ENCODE assay signal across 9 cellular contexts in the genomic region with DNA sequence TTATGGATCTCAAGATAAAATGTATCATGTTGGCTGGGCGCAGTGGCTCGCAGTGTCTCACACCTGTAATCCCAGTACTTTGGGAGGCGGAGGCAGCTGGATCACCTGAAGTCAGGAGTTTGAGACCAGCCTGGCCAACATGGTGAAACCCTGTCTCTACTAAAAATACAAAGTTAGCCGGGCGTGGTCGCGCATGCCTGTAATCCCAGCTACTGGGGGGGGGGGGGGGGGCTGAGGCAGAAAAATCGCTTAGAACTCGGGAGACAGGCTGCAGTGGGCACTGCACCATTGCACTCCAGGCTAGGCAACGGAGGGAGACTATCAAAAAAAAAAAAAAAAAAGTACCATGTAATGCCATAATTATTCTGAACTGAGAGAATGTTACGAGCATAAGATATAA. TPM values are rescaled to one million over a fixed set of nuclear protein-coding genes. Genes with fewer than 3 reads are reported as not detected.
DNase-seq lines count a peak whose midpoint lies in the region; ATAC-seq lines count a peak whose summit lies in the region.
"Had no signal": no experiment of that assay in that cellular context is flagged by ENCODE, and none has a peak within 500 bp of the region (broad histone marks: within the 10 kb centered on the region; RNA-seq: fewer than 3 reads in every experiment).

No MANE protein-coding gene starts in this region.

- H3K27ac ChIP-seq in stomach smooth muscle (ENCODE audit: low read length), result no peak overlapping the region
- H3K27ac ChIP-seq: C4-2B had no signal

- H3K9me3 ChIP-seq in stomach smooth muscle (ENCODE audit: control insufficient read depth in 2 of 2, low read length in 2 of 2), result no peaks in the 10 kb centered on the region

- H3K4me1 Mint-ChIP-seq in activated CD8-positive, alpha-beta memory T cell treated with anti-CD3 and anti-CD28 coated beads, Interleukin-2, amount 10 ng/mL, durations not matched to agents 7 days and 5 days, result peaks cover 32% of the 10 kb centered on the region
- peaks cover 31% of the 10 kb centered on the region for H3K4me1 Mint-ChIP-seq in activated CD4-positive, alpha-beta memory T cell treated with anti-CD3 and anti-CD28 coated beads, Interleukin-2, amount 10 ng/mL, durations not matched to agents 7 days and 5 days

- no peaks in the 10 kb centered on the region for H3K27me3 ChIP-seq in stomach smooth muscle (ENCODE audit: control insufficient read depth in 1 of 2, insufficient read depth in 2 of 2, low read length in 2 of 2)

- H3K27ac Mint-ChIP-seq in activated CD8-positive, alpha-beta memory T cell treated with anti-CD3 and anti-CD28 coated beads, Interleukin-2, amount 10 ng/mL, durations not matched to agents 7 days and 5 days, result peak overlapping the region; percentile 99
- no peak overlapping the region for H3K27ac Mint-ChIP-seq in activated CD4-positive, alpha-beta memory T cell treated with anti-CD3 and anti-CD28 coated beads, Interleukin-2, amount 10 ng/mL, durations not matched to agents 7 days and 5 days

- H3K4me1 ChIP-seq in stomach smooth muscle (ENCODE audit: control insufficient read depth, insufficient read depth, low read length), result no peaks in the 10 kb centered on the region

- peaks cover 4 to 16% of the 10 kb centered on the region in 2 donors for H3K36me3 ChIP-seq in stomach smooth muscle (ENCODE audit: control insufficient read depth in 2 of 2, insufficient read depth in 2 of 2, low read length in 2 of 2)

- H3K9ac ChIP-seq in stomach smooth muscle (ENCODE audit: low read length in 2 of 2), result no peak overlapping the region

- H3K4me3 ChIP-seq in iPS-11a (ENCODE audit: low read depth, low read length) (peak overlapping the region; percentile 88), stomach smooth muscle (ENCODE audit: low read length in 2 of 2) (peak overlapping the region; percentile 86 to 94)

- ATAC-seq in activated CD8-positive, alpha-beta memory T cell treated with anti-CD3 and anti-CD28 coated beads, Interleukin-2, amount 10 ng/mL, durations not matched to agents 7 days and 5 days, result no peak
- ATAC-seq in GM18498 (IDR thresholded peaks at IDR 0.05; ENCODE audit: unreplicated experiment), result no peak
- no peak for ATAC-seq in HG03025 (IDR thresholded peaks at IDR 0.05; ENCODE audit: low FRiP score, unreplicated experiment)

- H3K9me3 Mint-ChIP-seq in activated CD8-positive, alpha-beta memory T cell treated with anti-CD3 and anti-CD28 coated beads, Interleukin-2, amount 10 ng/mL, durations not matched to agents 7 days and 5 days (ENCODE audit: low read depth), result no peaks in the 10 kb centered on the region
- no peaks in the 10 kb centered on the region for H3K9me3 Mint-ChIP-seq in activated CD4-positive, alpha-beta memory T cell treated with anti-CD3 and anti-CD28 coated beads, Interleukin-2, amount 10 ng/mL, durations not matched to agents 7 days and 5 days

- no peaks in the 10 kb centered on the region for H3K27me3 Mint-ChIP-seq in activated CD8-positive, alpha-beta memory T cell treated with anti-CD3 and anti-CD28 coated beads, Interleukin-2, amount 10 ng/mL, durations not matched to agents 7 days and 5 days
- H3K27me3 Mint-ChIP-seq in activated CD4-positive, alpha-beta memory T cell treated with anti-CD3 and anti-CD28 coated beads, Interleukin-2, amount 10 ng/mL, durations not matched to agents 7 days and 5 days, result no peaks in the 10 kb centered on the region

- H3K36me3 Mint-ChIP-seq in activated CD8-positive, alpha-beta memory T cell treated with anti-CD3 and anti-CD28 coated beads, Interleukin-2, amount 10 ng/mL, durations not matched to agents 7 days and 5 days, result peaks cover 45% of the 10 kb centered on the region
- H3K36me3 Mint-ChIP-seq in activated CD4-positive, alpha-beta memory T cell treated with anti-CD3 and anti-CD28 coated beads, Interleukin-2, amount 10 ng/mL, durations not matched to agents 7 days and 5 days (ENCODE audit: low read depth), result peaks cover 58% of the 10 kb centered on the region

- H3K4me3 Mint-ChIP-seq in activated CD8-positive, alpha-beta memory T cell treated with anti-CD3 and anti-CD28 coated beads, Interleukin-2, amount 10 ng/mL, durations not matched to agents 7 days and 5 days, result peak overlapping the region; percentile 99
- peak overlapping the region; percentile 92 for H3K4me3 Mint-ChIP-seq in activated CD4-positive, alpha-beta memory T cell treated with anti-CD3 and anti-CD28 coated beads, Interleukin-2, amount 10 ng/mL, durations not matched to agents 7 days and 5 days

- no peak for DNase-seq in activated CD8-positive, alpha-beta memory T cell treated with anti-CD3 and anti-CD28 coated beads, Interleukin-2, amount 10 ng/mL, durations not matched to agents 7 days and 5 days
- DNase-seq in activated CD8-positive, alpha-beta memory T cell treated with anti-CD3 and anti-CD28 coated beads, Interleukin-2, amount 50 U/mL, for 4 hours, result no peak
- no peak for DNase-seq in activated CD4-positive, alpha-beta memory T cell treated with anti-CD3 and anti-CD28 coated beads, Interleukin-2, amount 10 ng/mL, durations not matched to agents 7 days and 5 days
- DNase-seq in GM03348 (ENCODE audit: low spot score), result no peak

- POLR2A ChIA-PET in activated CD4-positive, alpha-beta memory T cell treated with anti-CD3 and anti-CD28 coated beads, Interleukin-2, amount 10 ng/mL, durations not matched to agents 7 days and 5 days (lab: Charles Lee), result interaction anchor here (1.3 to 4.6 kb wide), 7 partner anchors 12 to 380 kb away, joined by 3 to 124 read pairs (median 13); a partner anchor contains a TSS

- CTCF ChIA-PET in activated CD8-positive, alpha-beta memory T cell treated with anti-CD3 and anti-CD28 coated beads, Interleukin-2, amount 10 ng/mL, durations not matched to agents 7 days and 5 days (lab: Charles Lee), result no interaction called here
- CTCF ChIA-PET in activated CD4-positive, alpha-beta memory T cell treated with anti-CD3 and anti-CD28 coated beads, Interleukin-2, amount 10 ng/mL, durations not matched to agents 7 days and 5 days (lab: Charles Lee), result interaction anchor here (0.7 to 3.2 kb wide), 4 partner anchors 47 to 203 kb away, joined by 4 to 11 read pairs (median 6); no protein-coding TSS in a partner anchor

RNA-seq across cellular contexts. Expression of a gene that starts 2.1 kb away (rescaled TPM):
- 100 to 1,000 TPM; 247 to 301 TPM for total RNA-seq in activated CD8-positive, alpha-beta memory T cell treated with anti-CD3 and anti-CD28 coated beads, Interleukin-2, amount 10 ng/mL, durations not matched to agents 7 days and 5 days
- total RNA-seq in activated CD4-positive, alpha-beta memory T cell treated with anti-CD3 and anti-CD28 coated beads, Interleukin-2, amount 10 ng/mL, durations not matched to agents 7 days and 5 days, result 100 to 1,000 TPM; 225 to 236 TPM
